In the genomic region with DNA sequence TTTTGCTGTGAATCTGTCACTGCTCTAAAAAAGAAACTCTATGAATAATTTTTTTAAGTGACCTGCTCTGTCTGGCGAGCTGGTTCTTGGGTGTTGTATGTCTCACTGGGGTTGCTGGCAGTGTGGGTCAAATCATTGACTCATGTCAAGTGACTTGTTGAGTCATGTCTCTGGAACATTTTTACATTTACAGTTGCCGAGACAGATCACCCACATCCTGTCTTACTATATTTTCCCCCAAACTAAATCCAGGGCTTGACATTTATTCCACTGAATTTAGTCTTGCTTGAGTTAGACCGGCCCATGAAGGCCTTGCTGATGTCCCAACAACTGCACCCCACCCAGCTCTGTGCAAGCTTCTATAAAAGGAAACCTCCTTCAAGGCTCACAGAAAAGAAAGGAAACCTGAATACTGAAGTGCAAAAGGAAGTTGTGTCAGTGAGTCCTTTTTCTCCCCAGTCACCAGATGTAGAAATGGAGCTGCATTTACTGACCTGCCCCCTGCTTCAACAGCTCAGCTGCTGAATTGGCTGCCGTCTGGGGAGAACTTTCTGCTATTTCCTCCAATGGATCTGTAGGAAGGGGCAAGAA, we compare ENCODE assay signal across 8 cellular contexts.
DNase-seq lines count a peak whose midpoint lies in the region; ATAC-seq, FAIRE-seq and TF ChIP-seq lines count a peak whose summit lies in the region.

No MANE protein-coding gene starts in this region.

- no peaks in the 10 kb centered on the region for H3K79me2 ChIP-seq in SU-DHL-6 (ENCODE audit: insufficient read depth, low read length)

- H3K27ac ChIP-seq in SU-DHL-6 (ENCODE audit: low read depth, low read length) (peak overlapping the region; percentile 43), right cardiac atrium (ENCODE audit: low read length) (peak overlapping the region; percentile 33), small intestine (ENCODE audit: low read depth in 1 of 2, low read length in 1 of 2) (peak overlapping the region in 1 of 2 donors; percentile 66)

- H2AFZ ChIP-seq in SU-DHL-6 (ENCODE audit: low read depth, low read length, severe bottlenecking) = no peak overlapping the region

- H3K4me1 ChIP-seq in right cardiac atrium (ENCODE audit: control insufficient read depth, insufficient read depth, low read length) (peaks cover 13% of the 10 kb centered on the region), small intestine (ENCODE audit: control insufficient read depth in 2 of 2, insufficient read depth in 1 of 2, low read depth in 1 of 2, low read length in 1 of 2) (peaks cover 0 to 2% of the 10 kb centered on the region in 2 donors)

- H3K4me2 ChIP-seq in SU-DHL-6 (ENCODE audit: low read depth, low read length, poor library complexity, severe bottlenecking) = peak overlapping the region; percentile 9

- no peak overlapping the region for H3K9ac ChIP-seq in SU-DHL-6 (ENCODE audit: low read length)

- H3K36me3 ChIP-seq in SU-DHL-6 (ENCODE audit: low read length) = 0 out of 2 replicates have a peak, but pooled peaks cover 5% of the 10 kb centered on the region
- peaks cover 2 to 14% of the 10 kb centered on the region in 2 donors for H3K36me3 ChIP-seq in small intestine (ENCODE audit: control insufficient read depth in 2 of 2, insufficient read depth in 2 of 2, low read length in 2 of 2)

- H3F3A ChIP-seq in SU-DHL-6 (ENCODE audit: insufficient read depth) = no peaks in the 10 kb centered on the region

- no peak for TF ChIP-seq CTCF in SU-DHL-6 (IDR thresholded peaks at IDR 0.05; ENCODE audit: insufficient read depth, low read length, poor library complexity, severe bottlenecking)

- no peaks in the 10 kb centered on the region for H3K27me3 ChIP-seq in SU-DHL-6 (ENCODE audit: low read length)
- no peaks in the 10 kb centered on the region for H3K27me3 ChIP-seq in right cardiac atrium (ENCODE audit: control insufficient read depth, insufficient read depth)
- no peaks in the 10 kb centered on the region for H3K27me3 ChIP-seq in small intestine (ENCODE audit: control insufficient read depth in 2 of 2, insufficient read depth in 2 of 2, low read length in 2 of 2)

- H3K4me3 ChIP-seq in SU-DHL-6 (ENCODE audit: insufficient read depth, low read length, poor library complexity, severe bottlenecking) (no peak overlapping the region), right cardiac atrium (ENCODE audit: low read length) (no peak overlapping the region), small intestine (ENCODE audit: low read depth in 1 of 2, low read length in 2 of 2) (no peak overlapping the region)

- no peaks in the 10 kb centered on the region for H4K20me1 ChIP-seq in SU-DHL-6 (ENCODE audit: low read depth, low read length)

- DNase-seq in AG20443 (ENCODE audit: low spot score) (peak; percentile 87), right cardiac atrium (no peak), NCI-H526 (lab: John Stamatoyannopoulos, UW) (no peak), small intestine (no peak)
- no peak for DNase-seq in activated CD4-positive, CD25-positive, alpha-beta regulatory T cell (lab: John Stamatoyannopoulos, UW)

- FAIRE-seq in small intestine (lab: Jason Lieb, UNC) = no peak

- peak; percentile 97 for ATAC-seq in GM19035 (IDR thresholded peaks at IDR 0.05; ENCODE audit: unreplicated experiment)
- peak; percentile 95 for ATAC-seq in HG03108 (IDR thresholded peaks at IDR 0.05; ENCODE audit: unreplicated experiment)
- ATAC-seq in right cardiac atrium = peak in 1 of 2 donors; percentile 57

- H3K9me3 ChIP-seq in SU-DHL-6 (ENCODE audit: insufficient read depth, low read length) (no peaks in the 10 kb centered on the region), right cardiac atrium (ENCODE audit: control insufficient read depth, low read length) (no peaks in the 10 kb centered on the region), small intestine (ENCODE audit: control insufficient read depth, low read depth) (no peaks in the 10 kb centered on the region)

- intact Hi-C loops in right cardiac atrium (cut with DNase I) = no loop called here

- H3K9me2 ChIP-seq in SU-DHL-6 (replicated peaks; ENCODE audit: insufficient read depth, low read length) = no peaks in the 10 kb centered on the region

- WGBS in right cardiac atrium = 52% methylated on average over 4 of the region's 4 CpGs
- WGBS in small intestine, 3 donors = 54 to 83% (median 55%) methylated on average over 4 of the region's 4 CpGs
